16 cellular contexts compared by ENCODE assay signal in the genomic region with DNA sequence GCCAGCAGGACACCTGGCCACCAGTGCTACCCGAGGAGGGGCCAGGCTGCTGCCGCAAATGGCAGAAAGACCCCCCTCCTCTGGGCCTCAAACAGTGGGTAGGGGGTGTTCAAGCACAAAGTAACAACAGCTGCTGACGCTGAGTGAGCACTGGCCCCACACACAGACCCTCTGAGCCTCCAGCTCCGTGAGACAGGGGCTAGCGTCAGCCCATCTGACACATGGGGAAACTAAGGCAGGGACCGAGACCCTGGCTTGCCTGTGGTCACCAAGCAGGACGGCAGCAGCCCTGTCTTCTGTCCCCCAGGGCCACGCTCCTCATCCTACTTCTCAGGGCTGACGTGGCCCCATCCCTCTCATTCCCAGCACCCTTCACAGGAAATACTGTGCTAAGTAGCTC.
"Had no signal": no experiment of that assay in that cellular context is flagged by ENCODE, and none has a peak within 500 bp of the region (broad histone marks: within the 10 kb centered on the region; RNA-seq: fewer than 3 reads in every experiment).

No MANE protein-coding gene starts in this region.

- H3K27me3 Mint-ChIP-seq: activated naive CD8-positive, alpha-beta T cell treated with anti-CD3 and anti-CD28 coated beads, Interleukin-2, amount 50 U/mL, for 24 hours; naive thymus-derived CD8-positive, alpha-beta T cell had no signal

- H3K4me3 Mint-ChIP-seq: activated naive CD8-positive, alpha-beta T cell treated with anti-CD3 and anti-CD28 coated beads, Interleukin-2, amount 50 U/mL, for 24 hours; naive thymus-derived CD8-positive, alpha-beta T cell had no signal

- H3K4me1 ChIP-seq: left lung had no signal

- H3K4me3 ChIP-seq: dorsolateral prefrontal cortex, left lung, mucosa of descending colon, skin epidermis, thoracic aorta had no signal

- H3K27me3 ChIP-seq: dorsolateral prefrontal cortex, left lung had no signal

- DNase-seq: activated CD4-positive, alpha-beta T cell treated with anti-CD3 and anti-CD28 coated beads, Interleukin-2, amount 50 U/mL, for 1 hour; activated CD8-positive, alpha-beta memory T cell treated with anti-CD3 and anti-CD28 coated beads for 24 hours; activated naive CD4-positive, alpha-beta T cell; activated naive CD8-positive, alpha-beta T cell treated with anti-CD3 and anti-CD28 coated beads, Interleukin-2, amount 50 U/mL, for 24 hours; left lung; mucosa of descending colon; naive thymus-derived CD8-positive, alpha-beta T cell; nucleus accumbens; stimulated activated CD4-positive, alpha-beta T cell treated with anti-CD3 and anti-CD28 coated beads, Interleukin-4, amount 100 ng/mL, for 4 hours; stimulated activated CD8-positive, alpha-beta memory T cell treated with anti-CD3 and anti-CD28 coated beads, Interleukin-4, amount 100 ng/mL, for 48 hours; stimulated activated naive CD8-positive, alpha-beta T cell treated with anti-CD3 and anti-CD28 coated beads, Interleukin-15, Interleukin-2, amounts not matched to agents 100 U/mL and 50 U/mL, for 24 hours; T-helper 9 cell had no signal

- H3K4me1 Mint-ChIP-seq: activated naive CD8-positive, alpha-beta T cell treated with anti-CD3 and anti-CD28 coated beads, Interleukin-2, amount 50 U/mL, for 24 hours; naive thymus-derived CD8-positive, alpha-beta T cell had no signal

- H3K9me3 ChIP-seq: left lung, mucosa of descending colon, thoracic aorta had no signal

- ATAC-seq: activated CD4-positive, CD25-positive, alpha-beta regulatory T cell treated with anti-CD3 and anti-CD28 coated beads, Interleukin-2, amount 50 U/mL, for 24 hours; activated naive CD8-positive, alpha-beta T cell treated with anti-CD3 and anti-CD28 coated beads, Interleukin-2, amount 50 U/mL, for 24 hours; left lung; mucosa of descending colon; naive thymus-derived CD8-positive, alpha-beta T cell; stimulated activated naive CD8-positive, alpha-beta T cell treated with anti-CD3 and anti-CD28 coated beads, Interleukin-15, Interleukin-2, amounts not matched to agents 100 U/mL and 50 U/mL, for 24 hours had no signal

- H3K9me3 Mint-ChIP-seq: activated naive CD8-positive, alpha-beta T cell treated with anti-CD3 and anti-CD28 coated beads, Interleukin-2, amount 50 U/mL, for 24 hours; naive thymus-derived CD8-positive, alpha-beta T cell had no signal

- H3K27ac ChIP-seq: left lung, thoracic aorta had no signal
